ENCODE assay signal across 26 cellular contexts in the genomic region with DNA sequence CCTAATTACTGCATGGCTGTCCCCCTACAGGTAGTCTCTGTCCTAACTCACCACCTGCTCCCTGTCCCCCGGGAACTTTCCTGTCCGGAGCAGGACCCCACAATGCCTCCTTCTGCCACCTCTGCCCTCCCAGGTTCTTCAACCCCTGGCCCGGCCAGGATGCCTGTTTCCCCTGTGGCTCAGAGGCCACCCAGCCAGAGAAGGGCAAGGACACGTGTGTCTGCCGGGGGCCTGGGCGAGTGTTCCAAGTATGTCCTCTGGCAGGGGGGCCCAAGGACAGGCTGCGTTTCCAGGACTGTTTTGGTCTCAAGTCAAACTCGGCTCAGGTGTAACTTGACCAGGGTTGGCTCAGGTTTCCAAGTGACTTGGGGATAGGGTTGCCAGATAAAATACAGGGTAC.
"Had no signal": no experiment of that assay in that cellular context is flagged by ENCODE, and none has a peak within 500 bp of the region (broad histone marks: within the 10 kb centered on the region; RNA-seq: fewer than 3 reads in every experiment).

No MANE protein-coding gene starts in this region.

- H3K27ac Mint-ChIP-seq: activated CD4-positive, alpha-beta T cell treated with anti-CD3 and anti-CD28 coated beads for 36 hours; activated naive CD4-positive, alpha-beta T cell treated with anti-CD3 and anti-CD28 coated beads for 36 hours; activated naive CD8-positive, alpha-beta T cell treated with anti-CD3 and anti-CD28 coated beads for 36 hours; activated T-helper 1 cell treated with anti-CD3 and anti-CD28 coated beads, Interleukin-12 subunit alpha, Interleukin-12 subunit beta, Interleukin-2, Interleukin-4 antibody, amounts not matched to agents 30 ng/mL and 10 ng/mL and 1 ng/mL, durations not matched to agents 14 hours and 24 hours and 36 hours; mesothelial cell of epicardium had no signal

- H3K4me3 Mint-ChIP-seq: activated CD4-positive, alpha-beta T cell treated with anti-CD3 and anti-CD28 coated beads for 36 hours; activated naive CD4-positive, alpha-beta T cell treated with anti-CD3 and anti-CD28 coated beads for 36 hours; activated naive CD8-positive, alpha-beta T cell treated with anti-CD3 and anti-CD28 coated beads for 36 hours; activated T-helper 1 cell treated with anti-CD3 and anti-CD28 coated beads, Interleukin-12 subunit alpha, Interleukin-12 subunit beta, Interleukin-2, Interleukin-4 antibody, amounts not matched to agents 30 ng/mL and 10 ng/mL and 1 ng/mL, durations not matched to agents 14 hours and 24 hours and 36 hours; mesothelial cell of epicardium; naive thymus-derived CD8-positive, alpha-beta T cell; neural crest cell had no signal

- H3K27ac ChIP-seq: adrenal gland, body of pancreas, esophagus muscularis mucosa, foreskin keratinocyte, testis, transverse colon had no signal

- H3K4me3 ChIP-seq: adrenal gland, body of pancreas, esophagus muscularis mucosa, testis, transverse colon had no signal

- ATAC-seq: activated CD4-positive, alpha-beta T cell treated with anti-CD3 and anti-CD28 coated beads for 36 hours; body of pancreas; foreskin keratinocyte; left cardiac atrium; naive thymus-derived CD8-positive, alpha-beta T cell; right cardiac atrium had no signal

- H3K27me3 ChIP-seq: body of pancreas, testis, transverse colon had no signal

- H3K36me3 Mint-ChIP-seq: activated naive CD8-positive, alpha-beta T cell treated with anti-CD3 and anti-CD28 coated beads for 36 hours; mesothelial cell of epicardium; naive thymus-derived CD8-positive, alpha-beta T cell had no signal

- DNase-seq: activated CD4-positive, alpha-beta T cell treated with anti-CD3 and anti-CD28 coated beads for 36 hours; activated CD4-positive, alpha-beta T cell treated with anti-CD3 and anti-CD28 coated beads, Interleukin-2, amount 50 U/mL, for 4 hours; activated CD4-positive, CD25-positive, alpha-beta regulatory T cell; activated effector memory CD4-positive, alpha-beta T cell treated with anti-CD3 and anti-CD28 coated beads, Interleukin-2, amount 50 U/mL, for 16 hours; activated naive CD4-positive, alpha-beta T cell treated with anti-CD3 and anti-CD28 coated beads for 36 hours; activated naive CD8-positive, alpha-beta T cell treated with anti-CD3 and anti-CD28 coated beads for 36 hours; activated T-cell treated with anti-CD3 and anti-CD28 coated beads, Interleukin-2, amount 50 U/mL, for 1 hour; adrenal gland; aorta; body of pancreas; cerebellar nuclear complex; cortex of kidney; foreskin keratinocyte; islet precursor cell; left cardiac atrium; naive thymus-derived CD8-positive, alpha-beta T cell; stimulated activated CD4-positive, alpha-beta T cell treated with anti-CD3 and anti-CD28 coated beads, Interleukin-2, amount 100 ng/mL, for 48 hours; stimulated activated naive CD4-positive, alpha-beta T cell treated with Interleukin-2 at 50 U/mL for 16 hours; T-helper 2 cell; testis; transverse colon had no signal

- H3K27me3 Mint-ChIP-seq: activated CD4-positive, alpha-beta T cell treated with anti-CD3 and anti-CD28 coated beads for 36 hours; activated naive CD8-positive, alpha-beta T cell treated with anti-CD3 and anti-CD28 coated beads for 36 hours had no signal

- H3K9me3 Mint-ChIP-seq: activated naive CD4-positive, alpha-beta T cell treated with anti-CD3 and anti-CD28 coated beads for 36 hours; activated naive CD8-positive, alpha-beta T cell treated with anti-CD3 and anti-CD28 coated beads for 36 hours; activated T-helper 1 cell treated with anti-CD3 and anti-CD28 coated beads, Interleukin-12 subunit alpha, Interleukin-12 subunit beta, Interleukin-2, Interleukin-4 antibody, amounts not matched to agents 30 ng/mL and 10 ng/mL and 1 ng/mL, durations not matched to agents 14 hours and 24 hours and 36 hours; mesothelial cell of epicardium; naive thymus-derived CD8-positive, alpha-beta T cell; neural crest cell had no signal
